Comparison of ENCODE assay signal across 8 cellular contexts in genomic region chr7:158704524-158705233, GRCh38. TPM values are rescaled to one million over a fixed set of nuclear protein-coding genes. Genes with fewer than 3 reads are reported as not detected.
DNase-seq lines count a peak whose midpoint lies in the region; ATAC-seq, FAIRE-seq and TF ChIP-seq lines count a peak whose summit lies in the region.

TSS of gene NCAPG2 (minus strand) at chr7:158704804. CDS start at chr7:158701899, 2,905 bp downstream.

- H3K4me1 ChIP-seq in breast epithelium (peaks cover 0 to 6% of the 10 kb centered on the region in 2 donors), iPS-20b (ENCODE audit: insufficient read depth, low read length) (peaks cover 31% of the 10 kb centered on the region; the same call in 1 of the 2 replicates), small intestine (ENCODE audit: control insufficient read depth in 2 of 2, insufficient read depth in 1 of 2, low read depth in 1 of 2, low read length in 1 of 2) (no peaks in the 10 kb centered on the region)

- in situ Hi-C loops in ACHN (cut with HindIII; ENCODE audit: low pct_ligation_motif_present, low pct_unique_long_range_greater_than_20kb, low sequenced_read_pairs): no loop called here

- no peaks in the 10 kb centered on the region for H3K27me3 ChIP-seq in breast epithelium
- no peaks in the 10 kb centered on the region for H3K27me3 ChIP-seq in iPS-20b (ENCODE audit: insufficient read depth, low read length)
- H3K27me3 ChIP-seq in small intestine (ENCODE audit: control insufficient read depth in 2 of 2, insufficient read depth in 2 of 2, low read length in 2 of 2): no peaks in the 10 kb centered on the region

- peak; percentile 98 for ATAC-seq in GM18868 (IDR thresholded peaks at IDR 0.05; ENCODE audit: unreplicated experiment)
- peak; percentile 98 for ATAC-seq in HG03108 (IDR thresholded peaks at IDR 0.05; ENCODE audit: unreplicated experiment)

- intact Hi-C loops in breast epithelium (cut with DNase I; ENCODE audit: low total_unique reads): no loop called here

- 0 to 1% (median 0%) methylated on average over 55 to 78 of the region's 78 CpGs for WGBS in small intestine, 3 donors

- no peak for FAIRE-seq in small intestine (lab: Jason Lieb, UNC)

- peak within 1 kb of the TSS; percentile 96 for H3K9ac ChIP-seq in iPS-20b (ENCODE audit: low read depth, low read length)

- peak; percentile 100 for DNase-seq in ACHN
- DNase-seq in NCI-H2196 (lab: John Stamatoyannopoulos, UW; ENCODE audit: unreplicated experiment): peak; percentile 91
- peak; percentile 95 to 97 for DNase-seq in breast epithelium (ENCODE audit: low spot score in 2 of 2)
- peak; percentile 99 for DNase-seq in small intestine

- H3K27ac ChIP-seq in VCaP (peak within 1 kb of the TSS; percentile 96), breast epithelium (peak within 1 kb of the TSS; percentile 84 to 92), iPS-20b (ENCODE audit: low read length) (peak within 1 kb of the TSS; percentile 83), small intestine (ENCODE audit: low read depth in 1 of 2, low read length in 1 of 2) (peak within 1 kb of the TSS; percentile 70 to 89)

- H3K4me3 ChIP-seq in breast epithelium (peak within 1 kb of the TSS; percentile 79 to 93 (median 88)), iPS-20b (ENCODE audit: low read length) (peak within 1 kb of the TSS; percentile 89), small intestine (ENCODE audit: low read depth in 1 of 2, low read length in 2 of 2) (peak within 1 kb of the TSS; percentile 74 to 86)

- H3K36me3 ChIP-seq in breast epithelium: no peaks in the 10 kb centered on the region
- peaks cover 22% of the 10 kb centered on the region for H3K36me3 ChIP-seq in iPS-20b (ENCODE audit: insufficient read depth, low read depth, low read length)
- H3K36me3 ChIP-seq in small intestine (ENCODE audit: control insufficient read depth in 2 of 2, insufficient read depth in 2 of 2, low read length in 2 of 2): no peaks in the 10 kb centered on the region

- TF ChIP-seq CTCF in VCaP (conservative IDR thresholded peaks at IDR 0.05) (peak; percentile 24; the same call in 1 of the 2 replicates), breast epithelium (IDR thresholded peaks at IDR 0.05) (peak; percentile 57 to 74 (median 66))

- peak; percentile 72 for TF ChIP-seq POLR2A in breast epithelium (IDR thresholded peaks at IDR 0.05)

- H3K9me3 ChIP-seq in breast epithelium (no peaks in the 10 kb centered on the region), iPS-20b (ENCODE audit: insufficient read depth, low read depth, low read length) (peaks cover 9% of the 10 kb centered on the region; the same call in 1 of the 2 replicates), small intestine (ENCODE audit: control insufficient read depth, low read depth) (no peaks in the 10 kb centered on the region)

RNA-seq across cellular contexts. Expression of gene NCAPG2, which starts in this region (rescaled TPM):
- 10 to 100 TPM in 2 of 3 donors, 1 to 10 TPM in 1; 9.8 to 12.5 (median 10.4) TPM for total RNA-seq in breast epithelium
- polyA plus RNA-seq in small intestine: 10 to 100 TPM in 1 of 3 donors, 1 to 10 TPM in 1, under 1 TPM in 1; 0.81 to 10.2 (median 1.6) TPM

Comparison
In these comparisons a context has a peak if more than half of its experiments do, and no peak if none do; other contexts are left out.
1. Peak in every context shown above with its lines: DNase-seq, ATAC-seq, H3K4me3 ChIP-seq and H3K27ac ChIP-seq.